ENCODE assay signal across 28 cellular contexts in genomic region chr1:85417876-85418275, GRCh38. TPM values are rescaled to one million over a fixed set of nuclear protein-coding genes. Genes with fewer than 3 reads are reported as not detected.
"Had no signal": no experiment of that assay in that cellular context is flagged by ENCODE, and none has a peak within 500 bp of the region (broad histone marks: within the 10 kb centered on the region; RNA-seq: fewer than 3 reads in every experiment).

No MANE protein-coding gene starts in this region.

- H3K9me3 Mint-ChIP-seq: activated CD4-positive, alpha-beta T cell treated with anti-CD3 and anti-CD28 coated beads, Interleukin-2, amount 10 ng/mL, durations not matched to agents 7 days and 5 days; activated T-helper 17 cell treated with anti-CD3 and anti-CD28 coated beads, Interleukin-2, amount 50 U/mL, for 72 hours had no signal

- H3K4me1 Mint-ChIP-seq: activated B cell treated with CpG ODN at 0.5 μM for 24 hours; activated CD4-positive, alpha-beta T cell treated with anti-CD3 and anti-CD28 coated beads, Interleukin-2, amount 10 ng/mL, durations not matched to agents 7 days and 5 days; activated naive CD8-positive, alpha-beta T cell treated with anti-CD3 and anti-CD28 coated beads for 36 hours; activated T-helper 17 cell treated with anti-CD3 and anti-CD28 coated beads, Interleukin-2, amount 50 U/mL, for 72 hours; T-cell had no signal

- H3K4me3 ChIP-seq: cardiac muscle cell, SJSA1 had no signal

- H3K4me1 ChIP-seq: SJSA1 had no signal

- H3K27ac ChIP-seq: brain microvascular endothelial cell, cardiac muscle cell, SJSA1 had no signal

- ATAC-seq: activated T-helper 17 cell treated with anti-CD3 and anti-CD28 coated beads, Interleukin-2, amount 50 U/mL, for 72 hours; PC-3; T-cell had no signal

- H3K4me3 Mint-ChIP-seq: activated B cell treated with CpG ODN at 0.5 μM for 24 hours; activated CD4-positive, alpha-beta memory T cell treated with anti-CD3 and anti-CD28 coated beads for 36 hours; activated CD4-positive, alpha-beta T cell treated with anti-CD3 and anti-CD28 coated beads, Interleukin-2, amount 10 ng/mL, durations not matched to agents 7 days and 5 days; activated naive CD4-positive, alpha-beta T cell treated with anti-CD3 and anti-CD28 coated beads for 36 hours; activated naive CD8-positive, alpha-beta T cell treated with anti-CD3 and anti-CD28 coated beads for 36 hours; activated T-helper 17 cell treated with anti-CD3 and anti-CD28 coated beads, Interleukin-2, amount 50 U/mL, for 72 hours; T-cell had no signal

- H3K36me3 Mint-ChIP-seq: activated CD4-positive, alpha-beta memory T cell treated with anti-CD3 and anti-CD28 coated beads for 36 hours; T-cell had no signal

- H3K27me3 Mint-ChIP-seq: activated B cell treated with CpG ODN at 0.5 μM for 24 hours; activated CD4-positive, alpha-beta memory T cell treated with anti-CD3 and anti-CD28 coated beads for 36 hours had no signal

- H3K27ac Mint-ChIP-seq: activated B cell treated with CpG ODN at 0.5 μM for 24 hours; activated CD4-positive, alpha-beta memory T cell treated with anti-CD3 and anti-CD28 coated beads for 36 hours; activated CD4-positive, alpha-beta T cell treated with anti-CD3 and anti-CD28 coated beads, Interleukin-2, amount 10 ng/mL, durations not matched to agents 7 days and 5 days; activated naive CD4-positive, alpha-beta T cell treated with anti-CD3 and anti-CD28 coated beads for 36 hours; activated naive CD8-positive, alpha-beta T cell treated with anti-CD3 and anti-CD28 coated beads for 36 hours; activated T-helper 17 cell treated with anti-CD3 and anti-CD28 coated beads, Interleukin-2, amount 50 U/mL, for 72 hours; T-cell had no signal

- DNase-seq: activated B cell treated with CpG ODN at 0.5 μM for 24 hours; activated CD4-positive, alpha-beta memory T cell treated with anti-CD3 and anti-CD28 coated beads for 36 hours; activated CD4-positive, alpha-beta T cell treated with anti-CD3 and anti-CD28 coated beads for 1 hour; activated CD4-positive, alpha-beta T cell treated with anti-CD3 and anti-CD28 coated beads, Interleukin-2, amount 10 ng/mL, durations not matched to agents 7 days and 5 days; activated CD8-positive, alpha-beta memory T cell treated with anti-CD3 and anti-CD28 coated beads for 24 hours; activated gamma-delta T cell; activated naive CD4-positive, alpha-beta T cell treated with anti-CD3 and anti-CD28 coated beads for 36 hours; activated naive CD8-positive, alpha-beta T cell treated with anti-CD3 and anti-CD28 coated beads for 36 hours; activated T-cell treated with anti-CD3 and anti-CD28 coated beads for 4 hours; activated T-cell treated with anti-CD3 and anti-CD28 coated beads, Interleukin-2, amount 50 U/mL, for 48 hours; brain microvascular endothelial cell; Kasumi-1; NCI-H1105 treated with DMSO at 0.1 percent for 48 hours; NCI-H1436 treated with DMSO at 0.1 percent for 48 hours; NCI-H187; NCI-H2081; NCI-H510A treated with DMSO at 0.1 percent for 48 hours; NCI-H69; NK-92 treated with Interleukin-12 subunit alpha and Interleukin-12 subunit beta, amount 100 ng/mL, for 24 hours; PC-3; SHP77; T-cell; T-helper 2 cell; T1000 had no signal

- H3K27me3 ChIP-seq: brain microvascular endothelial cell, cardiac muscle cell, SJSA1 had no signal

- H3K36me3 ChIP-seq: brain microvascular endothelial cell, cardiac muscle cell had no signal

- FAIRE-seq: RCC 7860 had no signal

RNA-seq across cellular contexts. Expression of gene DDAH1, which starts 47.1 kb away (rescaled TPM):
- total RNA-seq: activated CD4-positive, alpha-beta memory T cell treated with anti-CD3 and anti-CD28 coated beads for 36 hours; activated CD4-positive, alpha-beta T cell treated with anti-CD3 and anti-CD28 coated beads, Interleukin-2, amount 10 ng/mL, durations not matched to agents 7 days and 5 days; activated naive CD4-positive, alpha-beta T cell treated with anti-CD3 and anti-CD28 coated beads for 36 hours had no signal
